Comparison of ENCODE assay signal across 9 cellular contexts in genomic region chr13:114283581-114283980, GRCh38. TPM values are rescaled to one million over a fixed set of nuclear protein-coding genes. Genes with fewer than 3 reads are reported as not detected.
DNase-seq lines count a peak whose midpoint lies in the region; ATAC-seq and TF ChIP-seq lines count a peak whose summit lies in the region.
"Had no signal": no experiment of that assay in that cellular context is flagged by ENCODE, and none has a peak within 500 bp of the region (broad histone marks: within the 10 kb centered on the region; RNA-seq: fewer than 3 reads in every experiment).

No MANE protein-coding gene starts in this region.

- no peaks in the 10 kb centered on the region for H3K27me3 ChIP-seq in OCI-LY1 (ENCODE audit: insufficient read depth, low read length)

- peaks cover 17% of the 10 kb centered on the region; the same call in 1 of the 2 replicates for H3F3A ChIP-seq in OCI-LY1 (ENCODE audit: insufficient read depth, low read length)

- H3K9me3 ChIP-seq in OCI-LY1 (ENCODE audit: low read length) = no peaks in the 10 kb centered on the region

- no peaks in the 10 kb centered on the region for H3K9me3 Mint-ChIP-seq in activated CD4-positive, alpha-beta T cell treated with anti-CD3 and anti-CD28 coated beads, Interleukin-2, amount 10 ng/mL, durations not matched to agents 24 days and 14 days
- no peaks in the 10 kb centered on the region for H3K9me3 Mint-ChIP-seq in central memory CD8-positive, alpha-beta T cell
- H3K9me3 Mint-ChIP-seq in progenitor cell of endocrine pancreas (ENCODE audit: low read depth) = no peaks in the 10 kb centered on the region

- H3K4me1 Mint-ChIP-seq in activated CD4-positive, alpha-beta T cell treated with anti-CD3 and anti-CD28 coated beads, Interleukin-2, amount 10 ng/mL, durations not matched to agents 24 days and 14 days = peaks cover 37% of the 10 kb centered on the region
- H3K4me1 Mint-ChIP-seq in central memory CD8-positive, alpha-beta T cell = peaks cover 49% of the 10 kb centered on the region
- H3K4me1 Mint-ChIP-seq in progenitor cell of endocrine pancreas (ENCODE audit: low read depth) = peaks cover 24% of the 10 kb centered on the region

- ATAC-seq in central memory CD8-positive, alpha-beta T cell (replicated peaks; ENCODE audit: extremely low read depth, poor library complexity, severe bottlenecking) = no peak
- no peak for ATAC-seq in HG03039 (IDR thresholded peaks at IDR 0.05; ENCODE audit: unreplicated experiment)
- ATAC-seq in HG03139 (IDR thresholded peaks at IDR 0.05; ENCODE audit: unreplicated experiment) = no peak

- no peak overlapping the region for H3K27ac ChIP-seq in OCI-LY1 (ENCODE audit: low read depth, low read length, poor library complexity, severe bottlenecking)

- H3K4me1 ChIP-seq in OCI-LY1 (ENCODE audit: insufficient read depth, low read length, severe bottlenecking) = peaks cover 32% of the 10 kb centered on the region

- H3K9ac ChIP-seq in OCI-LY1 (ENCODE audit: low read length) = no peak overlapping the region

- H3K36me3 Mint-ChIP-seq in activated CD4-positive, alpha-beta T cell treated with anti-CD3 and anti-CD28 coated beads, Interleukin-2, amount 10 ng/mL, durations not matched to agents 24 days and 14 days (ENCODE audit: low read depth) = peaks cover 51% of the 10 kb centered on the region
- H3K36me3 Mint-ChIP-seq in central memory CD8-positive, alpha-beta T cell (ENCODE audit: insufficient read depth) = peaks cover 50% of the 10 kb centered on the region
- peaks cover 27% of the 10 kb centered on the region for H3K36me3 Mint-ChIP-seq in progenitor cell of endocrine pancreas (ENCODE audit: insufficient read depth)

- H3K4me3 ChIP-seq in OCI-LY1 (ENCODE audit: low read depth, low read length, poor library complexity, severe bottlenecking) = peak overlapping the region; percentile 11

- H3K4me3 Mint-ChIP-seq in activated CD4-positive, alpha-beta T cell treated with anti-CD3 and anti-CD28 coated beads, Interleukin-2, amount 10 ng/mL, durations not matched to agents 24 days and 14 days = peak overlapping the region; percentile 57
- peak overlapping the region; percentile 30 for H3K4me3 Mint-ChIP-seq in central memory CD8-positive, alpha-beta T cell
- H3K4me3 Mint-ChIP-seq in progenitor cell of endocrine pancreas (ENCODE audit: low read depth) = peak overlapping the region; percentile 65

- DNase-seq in activated CD4-positive, alpha-beta T cell treated with anti-CD3 and anti-CD28 coated beads, Interleukin-2, amount 10 ng/mL, durations not matched to agents 24 days and 14 days = no peak
- DNase-seq in activated CD4-positive, alpha-beta T cell treated with anti-CD3 and anti-CD28 coated beads for 1 hour = no peak
- no peak for DNase-seq in central memory CD8-positive, alpha-beta T cell (ENCODE audit: low spot score in 2 of 2)
- DNase-seq in progenitor cell of endocrine pancreas (ENCODE audit: low spot score, unreplicated experiment) = no peak
- no peak for DNase-seq in effector CD4-positive, alpha-beta T cell
- DNase-seq: NCI-H2171 treated with DMSO at 0.1 percent for 48 hours had no signal

- no peaks in the 10 kb centered on the region for H4K20me1 ChIP-seq in OCI-LY1 (ENCODE audit: insufficient read depth, low read length)

- no peaks in the 10 kb centered on the region for H3K27me3 Mint-ChIP-seq in activated CD4-positive, alpha-beta T cell treated with anti-CD3 and anti-CD28 coated beads, Interleukin-2, amount 10 ng/mL, durations not matched to agents 24 days and 14 days
- H3K27me3 Mint-ChIP-seq in central memory CD8-positive, alpha-beta T cell = no peaks in the 10 kb centered on the region
- no peaks in the 10 kb centered on the region for H3K27me3 Mint-ChIP-seq in progenitor cell of endocrine pancreas

- intact Hi-C loops in activated CD4-positive, alpha-beta T cell treated with anti-CD3 and anti-CD28 coated beads, Interleukin-2, amount 10 ng/mL, durations not matched to agents 24 days and 14 days (cut with micrococcal nuclease) = no loop called here

- H3K27ac Mint-ChIP-seq in activated CD4-positive, alpha-beta T cell treated with anti-CD3 and anti-CD28 coated beads, Interleukin-2, amount 10 ng/mL, durations not matched to agents 24 days and 14 days = no peak overlapping the region
- H3K27ac Mint-ChIP-seq in central memory CD8-positive, alpha-beta T cell (ENCODE audit: low read depth) = no peak overlapping the region
- H3K27ac Mint-ChIP-seq in progenitor cell of endocrine pancreas = no peak overlapping the region

- no peak overlapping the region for H2AFZ ChIP-seq in OCI-LY1 (ENCODE audit: low read length)

- H3K79me2 ChIP-seq in OCI-LY1 (ENCODE audit: insufficient read depth, low read length) = peaks cover 19% of the 10 kb centered on the region

- H3K4me2 ChIP-seq in OCI-LY1 (ENCODE audit: low read length) = peak overlapping the region; percentile 24

- no peaks in the 10 kb centered on the region for H3K9me2 ChIP-seq in OCI-LY1 (ENCODE audit: low read depth, low read length)

- no peak for TF ChIP-seq CTCF in OCI-LY1 (IDR thresholded peaks at IDR 0.05; ENCODE audit: low read length)
- TF ChIP-seq CTCF in progenitor cell of endocrine pancreas (IDR thresholded peaks at IDR 0.05; ENCODE audit: unreplicated experiment) = no peak

- H3K36me3 ChIP-seq in OCI-LY1 (ENCODE audit: insufficient read depth, low read length) = peaks cover 53% of the 10 kb centered on the region

RNA-seq across cellular contexts. Expression of gene UPF3A, which starts 2.2 kb away (rescaled TPM):
- total RNA-seq in activated CD4-positive, alpha-beta T cell treated with anti-CD3 and anti-CD28 coated beads, Interleukin-2, amount 10 ng/mL, durations not matched to agents 24 days and 14 days = 51.4 and 52.1 TPM in 2 replicates
- 149 and 150 TPM in 2 replicates for total RNA-seq in progenitor cell of endocrine pancreas

RNA-seq across cellular contexts. Expression of gene CHAMP1, which starts 30.7 kb away (rescaled TPM):
- 46.9 and 48.2 TPM in 2 replicates for total RNA-seq in activated CD4-positive, alpha-beta T cell treated with anti-CD3 and anti-CD28 coated beads, Interleukin-2, amount 10 ng/mL, durations not matched to agents 24 days and 14 days
- 37.1 and 39.8 TPM in 2 replicates for total RNA-seq in progenitor cell of endocrine pancreas

RNA-seq across cellular contexts. Expression of gene CDC16, which starts 48.9 kb away (rescaled TPM):
- 84.5 and 85.4 TPM in 2 replicates for total RNA-seq in activated CD4-positive, alpha-beta T cell treated with anti-CD3 and anti-CD28 coated beads, Interleukin-2, amount 10 ng/mL, durations not matched to agents 24 days and 14 days
- 104 TPM in 2 replicates for total RNA-seq in progenitor cell of endocrine pancreas
